Comparison of ENCODE assay signal across 8 cellular contexts in genomic region chr5:95811126-95811423, GRCh38. TPM values are rescaled to one million over a fixed set of nuclear protein-coding genes. Genes with fewer than 3 reads are reported as not detected.
DNase-seq lines count a peak whose midpoint lies in the region; ATAC-seq and TF ChIP-seq lines count a peak whose summit lies in the region.
"Not testable (repeated sequence)": the region's sequence is repeated elsewhere in the genome, so short reads cannot be mapped to it uniquely, and the experiment has no call there.

No MANE protein-coding gene starts in this region.

- peak overlapping the region; percentile 72 for H3K4me3 Mint-ChIP-seq in activated CD4-positive, alpha-beta T cell treated with anti-CD3 and anti-CD28 coated beads, Interleukin-2, amount 10 ng/mL, durations not matched to agents 24 days and 14 days
- peak overlapping the region; percentile 79 for H3K4me3 Mint-ChIP-seq in activated naive CD8-positive, alpha-beta T cell treated with anti-CD3 and anti-CD28 coated beads for 36 hours
- peak overlapping the region in 2 of 5 donors; percentile 48 to 73 for H3K4me3 Mint-ChIP-seq in immature natural killer cell
- H3K4me3 Mint-ChIP-seq in natural killer cell treated with Interleukin-12 subunit alpha and Interleukin-12 subunit beta and Interleukin-15 and Interleukin-18, amount 100 ng/mL, for 72 hours = peak overlapping the region; percentile 70
- H3K4me3 Mint-ChIP-seq in stimulated activated naive CD8-positive, alpha-beta T cell treated with anti-CD3 and anti-CD28 coated beads, Interleukin-15, Interleukin-2, amounts not matched to agents 100 ng/mL and 50 ng/mL, for 24 hours = not testable (repeated sequence)

- DNase-seq in HCEC 1CT = peak; percentile 59
- DNase-seq in activated CD4-positive, alpha-beta T cell treated with anti-CD3 and anti-CD28 coated beads, Interleukin-2, amount 10 ng/mL, durations not matched to agents 24 days and 14 days = peak; percentile 57
- not testable (repeated sequence) for DNase-seq in activated naive CD8-positive, alpha-beta T cell treated with anti-CD3 and anti-CD28 coated beads for 36 hours; epithelial cell of prostate (ENCODE audit: low read depth, low spot score); immature natural killer cell; natural killer cell treated with Interleukin-12 subunit alpha and Interleukin-12 subunit beta and Interleukin-15 and Interleukin-18, amount 100 ng/mL, for 72 hours (ENCODE audit: low spot score)

- H3K36me3 Mint-ChIP-seq in activated CD4-positive, alpha-beta T cell treated with anti-CD3 and anti-CD28 coated beads, Interleukin-2, amount 10 ng/mL, durations not matched to agents 24 days and 14 days (ENCODE audit: low read depth) = peaks cover 33% of the 10 kb centered on the region
- H3K36me3 Mint-ChIP-seq in activated naive CD8-positive, alpha-beta T cell treated with anti-CD3 and anti-CD28 coated beads for 36 hours = peaks cover 20% of the 10 kb centered on the region
- peaks cover 21 to 44% (median 34%) of the 10 kb centered on the region in 3 donors for H3K36me3 Mint-ChIP-seq in immature natural killer cell
- H3K36me3 Mint-ChIP-seq in natural killer cell treated with Interleukin-12 subunit alpha and Interleukin-12 subunit beta and Interleukin-15 and Interleukin-18, amount 100 ng/mL, for 72 hours = peaks cover 21% of the 10 kb centered on the region
- H3K36me3 Mint-ChIP-seq in stimulated activated naive CD8-positive, alpha-beta T cell treated with anti-CD3 and anti-CD28 coated beads, Interleukin-15, Interleukin-2, amounts not matched to agents 100 ng/mL and 50 ng/mL, for 24 hours (ENCODE audit: low read depth) = peaks cover 12% of the 10 kb centered on the region

- TF ChIP-seq CTCF in C4-2B (conservative IDR thresholded peaks at IDR 0.05) = not testable (repeated sequence)

- H3K27ac Mint-ChIP-seq in activated CD4-positive, alpha-beta T cell treated with anti-CD3 and anti-CD28 coated beads, Interleukin-2, amount 10 ng/mL, durations not matched to agents 24 days and 14 days = peak overlapping the region; percentile 75
- H3K27ac Mint-ChIP-seq in activated naive CD8-positive, alpha-beta T cell treated with anti-CD3 and anti-CD28 coated beads for 36 hours = peak overlapping the region; percentile 92
- H3K27ac Mint-ChIP-seq in immature natural killer cell = peak overlapping the region; percentile 85 to 97 (median 92)
- H3K27ac Mint-ChIP-seq in natural killer cell treated with Interleukin-12 subunit alpha and Interleukin-12 subunit beta and Interleukin-15 and Interleukin-18, amount 100 ng/mL, for 72 hours = peak overlapping the region; percentile 78 to 88
- peak overlapping the region; percentile 79 for H3K27ac Mint-ChIP-seq in stimulated activated naive CD8-positive, alpha-beta T cell treated with anti-CD3 and anti-CD28 coated beads, Interleukin-15, Interleukin-2, amounts not matched to agents 100 ng/mL and 50 ng/mL, for 24 hours

- H3K27ac ChIP-seq in C4-2B (peak overlapping the region; percentile 72), epithelial cell of prostate (peak overlapping the region; percentile 26)

- intact Hi-C loops in activated CD4-positive, alpha-beta T cell treated with anti-CD3 and anti-CD28 coated beads, Interleukin-2, amount 10 ng/mL, durations not matched to agents 24 days and 14 days (cut with micrococcal nuclease) = not testable (repeated sequence)

- not testable (repeated sequence) for H3K27me3 Mint-ChIP-seq in activated CD4-positive, alpha-beta T cell treated with anti-CD3 and anti-CD28 coated beads, Interleukin-2, amount 10 ng/mL, durations not matched to agents 24 days and 14 days; activated naive CD8-positive, alpha-beta T cell treated with anti-CD3 and anti-CD28 coated beads for 36 hours; immature natural killer cell (ENCODE audit: low read depth in 3 of 3); natural killer cell treated with Interleukin-12 subunit alpha and Interleukin-12 subunit beta and Interleukin-15 and Interleukin-18, amount 100 ng/mL, for 72 hours; stimulated activated naive CD8-positive, alpha-beta T cell treated with anti-CD3 and anti-CD28 coated beads, Interleukin-15, Interleukin-2, amounts not matched to agents 100 ng/mL and 50 ng/mL, for 24 hours

- not testable (repeated sequence) for ATAC-seq in natural killer cell treated with Interleukin-12 subunit alpha and Interleukin-12 subunit beta and Interleukin-15 and Interleukin-18, amount 100 ng/mL, for 72 hours

- not testable (repeated sequence) for H3K9me3 Mint-ChIP-seq in activated CD4-positive, alpha-beta T cell treated with anti-CD3 and anti-CD28 coated beads, Interleukin-2, amount 10 ng/mL, durations not matched to agents 24 days and 14 days; activated naive CD8-positive, alpha-beta T cell treated with anti-CD3 and anti-CD28 coated beads for 36 hours; immature natural killer cell; natural killer cell treated with Interleukin-12 subunit alpha and Interleukin-12 subunit beta and Interleukin-15 and Interleukin-18, amount 100 ng/mL, for 72 hours; stimulated activated naive CD8-positive, alpha-beta T cell treated with anti-CD3 and anti-CD28 coated beads, Interleukin-15, Interleukin-2, amounts not matched to agents 100 ng/mL and 50 ng/mL, for 24 hours

- peaks cover 65% of the 10 kb centered on the region for H3K4me1 Mint-ChIP-seq in activated CD4-positive, alpha-beta T cell treated with anti-CD3 and anti-CD28 coated beads, Interleukin-2, amount 10 ng/mL, durations not matched to agents 24 days and 14 days
- peaks cover 80% of the 10 kb centered on the region for H3K4me1 Mint-ChIP-seq in activated naive CD8-positive, alpha-beta T cell treated with anti-CD3 and anti-CD28 coated beads for 36 hours
- H3K4me1 Mint-ChIP-seq in immature natural killer cell = peaks cover 82 to 84% of the 10 kb centered on the region in 2 donors
- peaks cover 66 to 72% of the 10 kb centered on the region in 2 donors for H3K4me1 Mint-ChIP-seq in natural killer cell treated with Interleukin-12 subunit alpha and Interleukin-12 subunit beta and Interleukin-15 and Interleukin-18, amount 100 ng/mL, for 72 hours (ENCODE audit: low read depth in 2 of 2)
- H3K4me1 Mint-ChIP-seq in stimulated activated naive CD8-positive, alpha-beta T cell treated with anti-CD3 and anti-CD28 coated beads, Interleukin-15, Interleukin-2, amounts not matched to agents 100 ng/mL and 50 ng/mL, for 24 hours (ENCODE audit: low read depth) = peaks cover 75% of the 10 kb centered on the region

RNA-seq across cellular contexts. Expression of gene GLRX, which starts 11.5 kb away (rescaled TPM):
- total RNA-seq in activated CD4-positive, alpha-beta T cell treated with anti-CD3 and anti-CD28 coated beads, Interleukin-2, amount 10 ng/mL, durations not matched to agents 24 days and 14 days = 13.5 and 17.3 TPM in 2 replicates
- total RNA-seq in activated naive CD8-positive, alpha-beta T cell treated with anti-CD3 and anti-CD28 coated beads for 36 hours = 10 to 100 TPM; 26.4 to 29.5 TPM
- polyA plus RNA-seq in immature natural killer cell = 100 to 1,000 TPM; 261 to 295 (median 263) TPM
- 100 to 1,000 TPM; 109 to 408 TPM for total RNA-seq in natural killer cell treated with Interleukin-12 subunit alpha and Interleukin-12 subunit beta and Interleukin-15 and Interleukin-18, amount 100 ng/mL, for 72 hours
